Comparison of ENCODE assay signal across 5 cellular contexts in the genomic region with DNA sequence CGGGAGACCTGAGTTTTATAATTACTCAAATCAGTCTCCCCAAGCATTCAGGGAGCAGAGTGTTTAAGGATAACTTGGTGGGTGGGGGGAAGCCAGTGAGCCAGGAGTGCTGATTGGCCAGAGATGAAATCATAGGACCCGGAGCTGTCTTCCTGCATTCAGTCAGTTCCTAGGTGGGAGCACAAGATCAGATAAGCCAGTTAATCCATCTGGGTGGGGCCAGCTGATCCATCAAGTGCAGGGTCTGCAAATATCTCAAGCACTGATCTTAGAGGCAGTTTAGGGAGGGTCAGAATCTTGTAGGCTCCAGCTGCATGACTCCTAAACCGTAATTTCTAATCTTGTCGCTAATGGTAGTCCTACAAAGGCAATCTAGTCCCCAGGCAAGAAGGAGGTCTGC.
A peak's percentile ranks its signal among the peaks of the same experiment; 100 is the strongest.
DNase-seq lines count a peak whose midpoint lies in the region; ATAC-seq and TF ChIP-seq lines count a peak whose summit lies in the region.
"Not testable (repeated sequence)": the region's sequence is repeated elsewhere in the genome, so short reads cannot be mapped to it uniquely, and the experiment has no call there.

No MANE protein-coding gene starts in this region.

- H3K27me3 Mint-ChIP-seq in WTC11 (ENCODE audit: low read depth): not testable (repeated sequence)

- not testable (repeated sequence) for H3K4me2 ChIP-seq in neural cell (ENCODE audit: low read length)

- CTCF ChIA-PET in WTC11 (lab: Charles Lee): not testable (repeated sequence)

- not testable (repeated sequence) for H3K79me2 ChIP-seq in neural cell (replicated peaks; ENCODE audit: insufficient read depth, low read length)

- H3K4me1 Mint-ChIP-seq in WTC11: peaks cover 11% of the 10 kb centered on the region

- not testable (repeated sequence) for H3K9me2 ChIP-seq in neural cell (ENCODE audit: insufficient read depth, low read length)

- H3K9me3 Mint-ChIP-seq in WTC11: not testable (repeated sequence)

- POLR2A ChIA-PET in WTC11 (lab: Charles Lee): not testable (repeated sequence)

- H3K9ac ChIP-seq in neural cell (ENCODE audit: low read length): not testable (repeated sequence)

- TF ChIP-seq EP300 in neural cell (conservative IDR thresholded peaks at IDR 0.05; ENCODE audit: poor library complexity, severe bottlenecking): not testable (repeated sequence)

- not testable (repeated sequence) for H4K20me1 ChIP-seq in neural cell (ENCODE audit: insufficient read depth)

- TF ChIP-seq CTCF in WTC11 (IDR thresholded peaks at IDR 0.05); neural cell (IDR thresholded peaks at IDR 0.05; ENCODE audit: poor library complexity, severe bottlenecking): not testable (repeated sequence)

- H3K4me3 Mint-ChIP-seq in WTC11: not testable (repeated sequence)

- H3K27ac ChIP-seq in neural cell (ENCODE audit: low read length): peak overlapping the region; percentile 67

- H3F3A ChIP-seq in neural cell (ENCODE audit: insufficient read depth, low read length, poor library complexity, severe bottlenecking): not testable (repeated sequence)

- DNase-seq in NCI-H146 (lab: John Stamatoyannopoulos, UW) (peak; percentile 13), NCI-H82 treated with DMSO at 0.1 percent for 48 hours (lab: John Stamatoyannopoulos, UW; ENCODE audit: unreplicated experiment) (peak; percentile 50), islet precursor cell (peak; percentile 68)
- not testable (repeated sequence) for DNase-seq in WTC11 (ENCODE audit: low spot score)

- not testable (repeated sequence) for H3K36me3 Mint-ChIP-seq in WTC11

- not testable (repeated sequence) for TF ChIP-seq RAD21 in neural cell (conservative IDR thresholded peaks at IDR 0.05)

- ATAC-seq in WTC11: peak; percentile 26; the same call in 1 of the 2 replicates

- H2AFZ ChIP-seq in neural cell (ENCODE audit: low read depth, low read length): not testable (repeated sequence)

- H3K4me3 ChIP-seq in neural cell (ENCODE audit: low read length): not testable (repeated sequence)

- not testable (repeated sequence) for H3K36me3 ChIP-seq in neural cell (ENCODE audit: insufficient read depth, low read length)

- H3K27me3 ChIP-seq in neural cell (ENCODE audit: insufficient read depth, low read depth, low read length): not testable (repeated sequence)

- H3K27ac Mint-ChIP-seq in WTC11: not testable (repeated sequence)

- H3K9me3 ChIP-seq in neural cell (ENCODE audit: low read length): not testable (repeated sequence)
